ENCODE assay signal across 2 cellular contexts in genomic region chr3:30730967-30731366, GRCh38.
TF ChIP-seq lines count a peak whose summit lies in the region.

No MANE protein-coding gene starts in this region.

TF ChIP-seq in GM23338, 12 proteins besides CTCF, POLR2A, EP300 and RAD21:
- TF ChIP-seq REST (IDR thresholded peaks at IDR 0.05; ENCODE audit: unreplicated experiment) (no peak), ZNF462 (CRISPR knock-in tag; IDR thresholded peaks at IDR 0.05) (no peak), EZH2phosphoT487 (IDR thresholded peaks at IDR 0.05; ENCODE audit: unreplicated experiment) (no peak), STAT1 (IDR thresholded peaks at IDR 0.05; ENCODE audit: unreplicated experiment) (no peak), NANOG (IDR thresholded peaks at IDR 0.05; ENCODE audit: borderline replicate concordance) (no peak), ZNF114 (CRISPR knock-in tag; IDR thresholded peaks at IDR 0.05) (no peak), ZNF331 (CRISPR knock-in tag; IDR thresholded peaks at IDR 0.05; ENCODE audit: low read depth) (no peak)
- TF ChIP-seq, protein P1, sequence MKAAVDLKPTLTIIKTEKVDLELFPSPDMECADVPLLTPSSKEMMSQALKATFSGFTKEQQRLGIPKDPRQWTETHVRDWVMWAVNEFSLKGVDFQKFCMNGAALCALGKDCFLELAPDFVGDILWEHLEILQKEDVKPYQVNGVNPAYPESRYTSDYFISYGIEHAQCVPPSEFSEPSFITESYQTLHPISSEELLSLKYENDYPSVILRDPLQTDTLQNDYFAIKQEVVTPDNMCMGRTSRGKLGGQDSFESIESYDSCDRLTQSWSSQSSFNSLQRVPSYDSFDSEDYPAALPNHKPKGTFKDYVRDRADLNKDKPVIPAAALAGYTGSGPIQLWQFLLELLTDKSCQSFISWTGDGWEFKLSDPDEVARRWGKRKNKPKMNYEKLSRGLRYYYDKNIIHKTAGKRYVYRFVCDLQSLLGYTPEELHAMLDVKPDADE (IDR thresholded peaks at IDR 0.05): no peak
TF ChIP-seq in GM23338: peak in this region for 0.

TF ChIP-seq in H1, 55 proteins besides CTCF, POLR2A, EP300 and RAD21:
- no peak for TF ChIP-seq SP2 (IDR thresholded peaks at IDR 0.05; ENCODE audit: low read length)
- no peak for TF ChIP-seq SUZ12 (IDR thresholded peaks at IDR 0.05; ENCODE audit: low read length)
- no peak for TF ChIP-seq RXRA (IDR thresholded peaks at IDR 0.05; ENCODE audit: insufficient read depth, low read depth, low read length)
- no peak for TF ChIP-seq CBX5 (IDR thresholded peaks at IDR 0.05; ENCODE audit: low read depth, low read length)
- TF ChIP-seq, protein P2, sequence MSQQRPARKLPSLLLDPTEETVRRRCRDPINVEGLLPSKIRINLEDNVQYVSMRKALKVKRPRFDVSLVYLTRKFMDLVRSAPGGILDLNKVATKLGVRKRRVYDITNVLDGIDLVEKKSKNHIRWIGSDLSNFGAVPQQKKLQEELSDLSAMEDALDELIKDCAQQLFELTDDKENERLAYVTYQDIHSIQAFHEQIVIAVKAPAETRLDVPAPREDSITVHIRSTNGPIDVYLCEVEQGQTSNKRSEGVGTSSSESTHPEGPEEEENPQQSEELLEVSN (IDR thresholded peaks at IDR 0.05): no peak
- TF ChIP-seq, protein P3, sequence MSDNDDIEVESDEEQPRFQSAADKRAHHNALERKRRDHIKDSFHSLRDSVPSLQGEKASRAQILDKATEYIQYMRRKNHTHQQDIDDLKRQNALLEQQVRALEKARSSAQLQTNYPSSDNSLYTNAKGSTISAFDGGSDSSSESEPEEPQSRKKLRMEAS (IDR thresholded peaks at IDR 0.05): no peak
- no peak for TF ChIP-seq YY1 (IDR thresholded peaks at IDR 0.05; ENCODE audit: low read depth, low read length)
TF ChIP-seq in H1: peak in this region for 0.
